In genomic region chr2:120684691-120685402, GRCh38 we compare ENCODE assay signal across 30 cellular contexts. TPM values are rescaled to one million over a fixed set of nuclear protein-coding genes. Genes with fewer than 3 reads are reported as not detected.
DNase-seq lines count a peak whose midpoint lies in the region; ATAC-seq and TF ChIP-seq lines count a peak whose summit lies in the region.
"Had no signal": no experiment of that assay in that cellular context is flagged by ENCODE, and none has a peak within 500 bp of the region (broad histone marks: within the 10 kb centered on the region; RNA-seq: fewer than 3 reads in every experiment).

No MANE protein-coding gene starts in this region.

- H3K27ac ChIP-seq in mesenchymal stem cell (ENCODE audit: low read length, poor library complexity, severe bottlenecking) (no peak overlapping the region), GM23338 (ENCODE audit: low read depth) (no peak overlapping the region)
- H3K27ac ChIP-seq: A549, PC-9, SJSA1 had no signal

- H3K9me3 ChIP-seq in mesenchymal stem cell (ENCODE audit: control insufficient read depth, low read length): no peaks in the 10 kb centered on the region
- H3K9me3 ChIP-seq: A549, SJSA1 had no signal

- H3K4me1 Mint-ChIP-seq in GM23338: no peaks in the 10 kb centered on the region

- H3K36me3 Mint-ChIP-seq in GM23338 (ENCODE audit: low read depth): no peaks in the 10 kb centered on the region
- H3K36me3 Mint-ChIP-seq: activated CD4-positive, alpha-beta memory T cell treated with anti-CD3 and anti-CD28 coated beads for 36 hours; brain; type B pancreatic cell had no signal

- peak overlapping the region in 1 of 2 experiments; percentile 37 for H3K4me3 ChIP-seq in mesenchymal stem cell (ENCODE audit: insufficient read depth in 1 of 2, low read depth in 1 of 2, low read length in 2 of 2)
- no peak overlapping the region for H3K4me3 ChIP-seq in GM23338
- H3K4me3 ChIP-seq: A549, PC-9, SJSA1 had no signal

- peaks cover 5% of the 10 kb centered on the region for H3K4me1 ChIP-seq in mesenchymal stem cell (ENCODE audit: control insufficient read depth, insufficient read depth, low read depth, low read length)
- H3K4me1 ChIP-seq in GM23338 (ENCODE audit: insufficient read depth): no peaks in the 10 kb centered on the region
- H3K4me1 ChIP-seq: A549 had no signal

- H3K27ac Mint-ChIP-seq in GM23338: no peak overlapping the region
- H3K27ac Mint-ChIP-seq: activated CD4-positive, alpha-beta memory T cell treated with anti-CD3 and anti-CD28 coated beads for 36 hours; activated naive CD4-positive, alpha-beta T cell treated with anti-CD3 and anti-CD28 coated beads for 36 hours; CD4-positive, alpha-beta T cell; stimulated activated naive CD8-positive, alpha-beta T cell treated with anti-CD3 and anti-CD28 coated beads, Interleukin-15, Interleukin-2, amounts not matched to agents 100 ng/mL and 50 ng/mL, for 24 hours; type B pancreatic cell had no signal

- H3K9me2 ChIP-seq in GM23338 (ENCODE audit: insufficient read depth): no peaks in the 10 kb centered on the region

- peak overlapping the region in 1 of 2 experiments; percentile 27 for H3K23ac ChIP-seq in mesenchymal stem cell (ENCODE audit: low read length in 2 of 2)

- no peak for ATAC-seq in HG02763 (IDR thresholded peaks at IDR 0.05; ENCODE audit: unreplicated experiment)
- ATAC-seq in GM23338: no peak
- ATAC-seq: A549, left ventricle myocardium superior, right cardiac atrium had no signal

- H3K27me3 ChIP-seq in mesenchymal stem cell (ENCODE audit: control insufficient read depth in 1 of 2, insufficient read depth in 1 of 2, low read length in 2 of 2): peaks cover 26 to 46% of the 10 kb centered on the region in 2 experiments
- peaks cover 3% of the 10 kb centered on the region; the same call in 1 of the 2 replicates for H3K27me3 ChIP-seq in GM23338 (ENCODE audit: insufficient read depth)
- H3K27me3 ChIP-seq: SJSA1 had no signal

- H3K4ac ChIP-seq in mesenchymal stem cell (ENCODE audit: low read depth in 1 of 2, low read length in 2 of 2): no peak overlapping the region

- peak; percentile 77 for DNase-seq in AG08395 (ENCODE audit: low spot score)
- peak; percentile 51 for DNase-seq in HCEC 1CT
- peak; percentile 54 for DNase-seq in dedifferentiated amniotic fluid mesenchymal stem cell (ENCODE audit: extremely low spot score)
- DNase-seq in mesenchymal stem cell: no peak
- no peak for DNase-seq in activated effector memory CD4-positive, alpha-beta T cell treated with anti-CD3 and anti-CD28 coated beads, Interleukin-2, amount 50 U/mL, for 16 hours
- DNase-seq in GM23338 (ENCODE audit: low spot score): no peak
- no peak for DNase-seq in GM19238 (ENCODE audit: insufficient read length, low spot score)
- DNase-seq: activated CD4-positive, alpha-beta memory T cell treated with anti-CD3 and anti-CD28 coated beads for 36 hours; activated naive CD4-positive, alpha-beta T cell treated with anti-CD3 and anti-CD28 coated beads for 36 hours; activated T-cell treated with anti-CD3 and anti-CD28 coated beads for 4 hours; CD4-positive, alpha-beta T cell; cortex of kidney; DMS153; glutamatergic neuron; KG1; left ventricle myocardium superior; NCI-H187 treated with DMSO at 0.1 percent for 48 hours; NCI-H2227 treated with DMSO at 0.1 percent for 48 hours; occipital lobe; PC-9; stimulated activated CD4-positive, alpha-beta T cell treated with anti-CD3 and anti-CD28 coated beads, Interleukin-1b, Interleukin-23, amount 100 ng/mL, for 48 hours; T-helper 2 cell had no signal

- peak overlapping the region; percentile 71 for H3K9ac ChIP-seq in mesenchymal stem cell (ENCODE audit: low read length)

- no peak overlapping the region for H4K91ac ChIP-seq in mesenchymal stem cell (ENCODE audit: low read length)

- no peak overlapping the region for H2BK120ac ChIP-seq in mesenchymal stem cell (ENCODE audit: low read depth, low read length)

- WGBS in mesenchymal stem cell: 60% methylated on average over 4 of the region's 4 CpGs

- no peak overlapping the region for H2BK15ac ChIP-seq in mesenchymal stem cell (ENCODE audit: low read depth, poor library complexity, severe bottlenecking)

- H2AK5ac ChIP-seq in mesenchymal stem cell (ENCODE audit: low read length, severe bottlenecking): no peak overlapping the region

- H3K4me3 Mint-ChIP-seq in GM23338: no peak overlapping the region
- H3K4me3 Mint-ChIP-seq: activated CD4-positive, alpha-beta memory T cell treated with anti-CD3 and anti-CD28 coated beads for 36 hours; activated naive CD4-positive, alpha-beta T cell treated with anti-CD3 and anti-CD28 coated beads for 36 hours; brain; CD4-positive, alpha-beta T cell; stimulated activated naive CD8-positive, alpha-beta T cell treated with anti-CD3 and anti-CD28 coated beads, Interleukin-15, Interleukin-2, amounts not matched to agents 100 ng/mL and 50 ng/mL, for 24 hours; type B pancreatic cell had no signal

- H3K4me2 ChIP-seq in mesenchymal stem cell (ENCODE audit: low read length, poor library complexity, severe bottlenecking): no peak overlapping the region
- H3K4me2 ChIP-seq in GM23338: no peak overlapping the region
- H3K4me2 ChIP-seq: A549, PC-9 had no signal

- H4K20me1 ChIP-seq in GM23338 (replicated peaks; ENCODE audit: insufficient read depth): no peaks in the 10 kb centered on the region

- H2BK12ac ChIP-seq in mesenchymal stem cell (ENCODE audit: low read length in 2 of 2): no peak overlapping the region

- H2AFZ ChIP-seq in mesenchymal stem cell (ENCODE audit: low read depth, low read length): no peak overlapping the region
- no peak overlapping the region for H2AFZ ChIP-seq in GM23338
- H2AFZ ChIP-seq: PC-9 had no signal

- TF ChIP-seq CTCF in GM23338 (conservative IDR thresholded peaks at IDR 0.05; ENCODE audit: low read depth in 2 of 2): no peak

- peaks cover 9% of the 10 kb centered on the region for H3K27me3 Mint-ChIP-seq in GM23338 (ENCODE audit: insufficient read depth, low read depth, poor library complexity)

- no peak overlapping the region for H2BK5ac ChIP-seq in mesenchymal stem cell (ENCODE audit: low read depth, low read length, poor library complexity, severe bottlenecking)

- H3K79me2 ChIP-seq in GM23338 (replicated peaks; ENCODE audit: insufficient read depth): no peaks in the 10 kb centered on the region

- H3K14ac ChIP-seq in mesenchymal stem cell (ENCODE audit: low read length in 2 of 2): no peak overlapping the region

- H3K9me3 Mint-ChIP-seq in GM23338: peaks cover 3% of the 10 kb centered on the region; the same call in 2 of the 3 replicates
- H3K9me3 Mint-ChIP-seq: activated naive CD4-positive, alpha-beta T cell treated with anti-CD3 and anti-CD28 coated beads for 36 hours; CD4-positive, alpha-beta T cell; stimulated activated naive CD8-positive, alpha-beta T cell treated with anti-CD3 and anti-CD28 coated beads, Interleukin-15, Interleukin-2, amounts not matched to agents 100 ng/mL and 50 ng/mL, for 24 hours; type B pancreatic cell had no signal

- H3K36me3 ChIP-seq in mesenchymal stem cell (ENCODE audit: control insufficient read depth in 1 of 2, insufficient read depth in 2 of 2, low read depth in 1 of 2, low read length in 2 of 2): no peaks in the 10 kb centered on the region
- H3K36me3 ChIP-seq in GM23338 (ENCODE audit: insufficient read depth): no peaks in the 10 kb centered on the region
- H3K36me3 ChIP-seq: SJSA1 had no signal

- 0 out of 2 replicates have a peak, but pooled peaks cover 3% of the 10 kb centered on the region for H3F3A ChIP-seq in GM23338 (replicated peaks; ENCODE audit: low read depth)

- H3K18ac ChIP-seq in mesenchymal stem cell (ENCODE audit: low read depth in 1 of 2, low read length in 2 of 2): no peak overlapping the region

- H4K8ac ChIP-seq in mesenchymal stem cell (ENCODE audit: low read length): no peak overlapping the region

- H3K79me1 ChIP-seq in mesenchymal stem cell (replicated peaks; ENCODE audit: low read length, poor library complexity, severe bottlenecking): no peaks in the 10 kb centered on the region

TF ChIP-seq in GM23338, 12 proteins besides CTCF, POLR2A, EP300 and RAD21 (continues in another document):
- no peak for TF ChIP-seq ETS1 (IDR thresholded peaks at IDR 0.05)
- no peak for TF ChIP-seq POLR2AphosphoS5 (IDR thresholded peaks at IDR 0.05; ENCODE audit: low read depth)
- TF ChIP-seq CREB1 (CRISPR knock-in tag; IDR thresholded peaks at IDR 0.05; ENCODE audit: low read depth): no peak

RNA-seq across cellular contexts. Expression of gene GLI2, which starts 50.8 kb away (rescaled TPM):
- polyA plus RNA-seq in mesenchymal stem cell (2013, experiment 1 of 2): 28.9 TPM
- polyA plus RNA-seq in mesenchymal stem cell (2013, experiment 2 of 2): 29.5 TPM
- 41.7 and 53.6 TPM in 2 replicates for total RNA-seq in GM23338 (2014; rRNA removed; shearing (Covaris generic))
- polyA plus RNA-seq in GM23338 (2016; fragmentation: Nextera tagmentation; extraction: Ambion mirVana): 57.0 and 67.1 TPM in 2 replicates
- total RNA-seq: activated CD4-positive, alpha-beta memory T cell treated with anti-CD3 and anti-CD28 coated beads for 36 hours; activated naive CD4-positive, alpha-beta T cell treated with anti-CD3 and anti-CD28 coated beads for 36 hours; CD4-positive, alpha-beta T cell had no signal
- polyA plus RNA-seq: endothelial cell of umbilical vein had no signal

Comparison
In these comparisons a context has a peak if more than half of its experiments do, and no peak if none do; other contexts are left out.
1. DNase-seq: peak in AG08395 (single experiment), HCEC 1CT (single experiment) and dedifferentiated amniotic fluid mesenchymal stem cell (single experiment); none in mesenchymal stem cell (single experiment), activated effector memory CD4-positive, alpha-beta T cell treated with anti-CD3 and anti-CD28 coated beads, Interleukin-2, amount 50 U/mL, for 16 hours (single experiment), GM23338 (single experiment) and GM19238 (single experiment).